18 cellular contexts compared by ENCODE assay signal in genomic region chr1:7230121-7230895, GRCh38.
"Had no signal": no experiment of that assay in that cellular context is flagged by ENCODE, and none has a peak within 500 bp of the region (broad histone marks: within the 10 kb centered on the region; RNA-seq: fewer than 3 reads in every experiment).

No MANE protein-coding gene starts in this region.

- H3K27me3 Mint-ChIP-seq: activated CD4-positive, alpha-beta T cell treated with anti-CD3 and anti-CD28 coated beads, Interleukin-2, amount 10 ng/mL, durations not matched to agents 7 days and 5 days had no signal

- H3K9me3 Mint-ChIP-seq: activated CD4-positive, alpha-beta T cell treated with anti-CD3 and anti-CD28 coated beads, Interleukin-2, amount 10 ng/mL, durations not matched to agents 7 days and 5 days; activated T-helper 1 cell treated with anti-CD3 and anti-CD28 coated beads, Interleukin-12 subunit alpha, Interleukin-12 subunit beta, Interleukin-2, Interleukin-4 antibody, amounts not matched to agents 30 ng/mL and 10 ng/mL and 1 ng/mL, durations not matched to agents 14 hours and 24 hours and 36 hours; effector memory CD8-positive, alpha-beta T cell; natural killer cell had no signal

- FAIRE-seq: islet of Langerhans had no signal

- H3K36me3 ChIP-seq: thyroid gland had no signal

- H3K27ac Mint-ChIP-seq: activated CD4-positive, alpha-beta T cell treated with anti-CD3 and anti-CD28 coated beads, Interleukin-2, amount 10 ng/mL, durations not matched to agents 7 days and 5 days; activated naive CD8-positive, alpha-beta T cell; activated T-helper 1 cell treated with anti-CD3 and anti-CD28 coated beads, Interleukin-12 subunit alpha, Interleukin-12 subunit beta, Interleukin-2, Interleukin-4 antibody, amounts not matched to agents 30 ng/mL and 10 ng/mL and 1 ng/mL, durations not matched to agents 14 hours and 24 hours and 36 hours; effector memory CD8-positive, alpha-beta T cell; natural killer cell had no signal

- DNase-seq: activated CD4-positive, alpha-beta T cell treated with anti-CD3 and anti-CD28 coated beads, Interleukin-2, amount 10 ng/mL, durations not matched to agents 7 days and 5 days; activated CD8-positive, alpha-beta memory T cell treated with anti-CD3 and anti-CD28 coated beads for 24 hours; activated gamma-delta T cell treated with Interleukin-2 at 50 U/mL for 16 hours; dermis blood vessel endothelial cell; effector memory CD8-positive, alpha-beta T cell; foreskin melanocyte; glutamatergic neuron; hippocampal formation; natural killer cell; retina; stimulated activated naive CD4-positive, alpha-beta T cell; T1000; thyroid gland had no signal

- H3K4me1 Mint-ChIP-seq: activated CD4-positive, alpha-beta T cell treated with anti-CD3 and anti-CD28 coated beads, Interleukin-2, amount 10 ng/mL, durations not matched to agents 7 days and 5 days; natural killer cell had no signal

- H3K4me1 ChIP-seq: thyroid gland had no signal

- H3K9me3 ChIP-seq: thyroid gland had no signal

- ATAC-seq: activated CD4-positive, CD25-positive, alpha-beta regulatory T cell treated with anti-CD3 and anti-CD28 coated beads, Interleukin-2, amount 50 U/mL, for 24 hours; effector memory CD8-positive, alpha-beta T cell had no signal

- H3K27ac ChIP-seq: thyroid gland had no signal

- H3K4me3 Mint-ChIP-seq: activated CD4-positive, alpha-beta T cell treated with anti-CD3 and anti-CD28 coated beads, Interleukin-2, amount 10 ng/mL, durations not matched to agents 7 days and 5 days; activated naive CD8-positive, alpha-beta T cell; activated T-helper 1 cell treated with anti-CD3 and anti-CD28 coated beads, Interleukin-12 subunit alpha, Interleukin-12 subunit beta, Interleukin-2, Interleukin-4 antibody, amounts not matched to agents 30 ng/mL and 10 ng/mL and 1 ng/mL, durations not matched to agents 14 hours and 24 hours and 36 hours; effector memory CD8-positive, alpha-beta T cell; natural killer cell had no signal

- H3K4me3 ChIP-seq: lung, thyroid gland had no signal

- H3K36me3 Mint-ChIP-seq: activated naive CD8-positive, alpha-beta T cell; natural killer cell had no signal
